Comparison of ENCODE assay signal across 1 cellular context in the genomic region with DNA sequence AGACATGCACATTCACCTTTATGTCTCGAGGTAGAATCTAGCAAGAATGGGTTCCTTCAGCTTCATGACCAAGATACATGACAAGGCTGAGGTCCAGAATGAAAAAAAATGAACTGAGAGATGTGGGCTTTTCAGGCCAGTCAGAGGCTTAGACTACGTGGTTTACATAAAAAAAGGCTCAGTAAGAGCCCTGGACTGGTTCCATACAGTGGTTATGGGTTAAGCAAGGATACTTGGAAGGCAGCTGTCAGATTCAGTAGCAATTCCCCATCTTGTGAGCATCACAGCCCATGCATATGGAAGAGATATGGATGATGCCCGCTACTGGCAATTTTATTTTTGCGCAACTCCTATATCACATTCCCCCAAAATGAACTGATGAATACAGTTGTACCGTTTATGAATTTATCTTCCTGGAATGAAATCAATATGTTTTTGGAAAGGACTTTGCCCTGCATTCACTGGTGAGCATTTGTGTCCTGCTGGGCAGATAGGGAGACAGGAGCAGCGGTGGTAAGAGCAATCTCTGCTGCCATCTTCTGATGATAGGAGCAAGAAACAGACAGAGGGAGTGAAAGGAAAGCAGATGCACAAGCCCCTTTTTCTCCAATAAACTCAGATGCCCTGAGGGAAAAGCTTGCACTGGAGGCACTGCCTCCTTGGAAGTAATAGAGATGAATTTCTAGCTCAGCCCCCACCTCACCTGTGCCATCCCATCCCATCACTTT.
TF ChIP-seq lines count a peak whose summit lies in the region.

No MANE protein-coding gene starts in this region.

TF ChIP-seq in H1, 55 proteins besides CTCF, POLR2A, EP300 and RAD21:
- TF ChIP-seq SIX5 (IDR thresholded peaks at IDR 0.05; ENCODE audit: low read depth, low read length) (no peak), SAP30 (IDR thresholded peaks at IDR 0.05; ENCODE audit: insufficient read depth, insufficient replicate concordance, low read length) (no peak), FOSL1 (IDR thresholded peaks at IDR 0.05; ENCODE audit: insufficient read depth, low read depth, low read length) (no peak), EZH2 (IDR thresholded peaks at IDR 0.05; ENCODE audit: low read depth, low read length, severe bottlenecking) (no peak), TCF12 (IDR thresholded peaks at IDR 0.05; ENCODE audit: low read depth, low read length) (no peak), NRF1 (IDR thresholded peaks at IDR 0.05; ENCODE audit: low read depth, low read length) (no peak), KDM5A (IDR thresholded peaks at IDR 0.05; ENCODE audit: low read length) (no peak), SRF (IDR thresholded peaks at IDR 0.05; ENCODE audit: low read depth, low read length) (no peak), CBX8 (IDR thresholded peaks at IDR 0.05; ENCODE audit: borderline replicate concordance, low read depth, low read length) (no peak), MAFK (IDR thresholded peaks at IDR 0.05; ENCODE audit: low read depth, low read length) (no peak), TBP (IDR thresholded peaks at IDR 0.05; ENCODE audit: low read depth, low read length) (no peak), USF2 (IDR thresholded peaks at IDR 0.05; ENCODE audit: low read length) (no peak), SUZ12 (IDR thresholded peaks at IDR 0.05; ENCODE audit: low read length) (no peak), SIRT6 (IDR thresholded peaks at IDR 0.05; ENCODE audit: low read length) (no peak), RFX5 (IDR thresholded peaks at IDR 0.05; ENCODE audit: borderline replicate concordance, low read depth, low read length) (no peak)
- TF ChIP-seq, protein P1, sequence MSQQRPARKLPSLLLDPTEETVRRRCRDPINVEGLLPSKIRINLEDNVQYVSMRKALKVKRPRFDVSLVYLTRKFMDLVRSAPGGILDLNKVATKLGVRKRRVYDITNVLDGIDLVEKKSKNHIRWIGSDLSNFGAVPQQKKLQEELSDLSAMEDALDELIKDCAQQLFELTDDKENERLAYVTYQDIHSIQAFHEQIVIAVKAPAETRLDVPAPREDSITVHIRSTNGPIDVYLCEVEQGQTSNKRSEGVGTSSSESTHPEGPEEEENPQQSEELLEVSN (IDR thresholded peaks at IDR 0.05), result no peak
